31 cellular contexts compared by ENCODE assay signal in the genomic region with DNA sequence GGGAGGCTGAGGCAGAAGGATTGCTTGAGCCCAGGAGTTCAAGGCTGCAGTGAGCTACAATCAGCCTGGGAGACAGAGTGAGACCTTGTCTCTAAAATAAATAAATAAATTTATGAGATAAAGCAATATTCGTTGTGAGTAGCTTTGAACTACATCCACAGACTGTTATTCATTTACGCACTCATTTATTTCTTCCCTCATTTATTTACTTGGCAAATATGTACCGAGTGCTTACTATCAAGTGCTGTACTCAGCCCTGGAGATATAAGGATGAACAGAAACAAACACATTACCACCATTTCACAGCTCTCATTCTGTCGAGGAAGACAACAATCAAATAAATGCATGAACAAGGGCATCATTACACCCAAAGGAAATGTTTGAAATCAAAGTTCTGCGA. TPM values are rescaled to one million over a fixed set of nuclear protein-coding genes. Genes with fewer than 3 reads are reported as not detected.
"Had no signal": no experiment of that assay in that cellular context is flagged by ENCODE, and none has a peak within 500 bp of the region (broad histone marks: within the 10 kb centered on the region; RNA-seq: fewer than 3 reads in every experiment).

No MANE protein-coding gene starts in this region.

- DNase-seq: colonic mucosa; cortex of kidney; effector CD8-positive, alpha-beta T cell; effector memory CD8-positive, alpha-beta T cell; endodermal cell; erythroblast; esophagus squamous epithelium; foreskin fibroblast; foreskin melanocyte; gastrocnemius medialis; glutamatergic neuron; head of caudate nucleus; heart right ventricle; hippocampal formation; left cardiac atrium; left lung; left ventricle myocardium superior; lower lobe of right lung; mesenchymal stem cell; mucosa of descending colon; naive B cell had no signal

- H3K4me1 ChIP-seq: colonic mucosa, esophagus squamous epithelium, gastrocnemius medialis, heart right ventricle, left lung, lower lobe of right lung had no signal

- H3K36me3 ChIP-seq: colonic mucosa, esophagus squamous epithelium, gastrocnemius medialis, heart right ventricle, left lung, lower lobe of right lung had no signal

- H3K9me3 ChIP-seq: colonic mucosa, esophagus squamous epithelium, gastrocnemius medialis, left lung, lower lobe of right lung, mucosa of descending colon had no signal

- ATAC-seq: effector memory CD8-positive, alpha-beta T cell; esophagus mucosa; gastrocnemius medialis; heart right ventricle; left cardiac atrium; left lung; left ventricle myocardium superior; lower lobe of right lung; mucosa of descending colon had no signal

- H3K4me3 ChIP-seq: colonic mucosa, esophagus squamous epithelium, gastrocnemius medialis, heart right ventricle, left lung, lower lobe of right lung, mucosa of descending colon had no signal

- H3K27me3 ChIP-seq: colonic mucosa, esophagus squamous epithelium had no signal

- H3K27ac ChIP-seq: colonic mucosa, epithelial cell of prostate, esophagus squamous epithelium, gastrocnemius medialis, heart right ventricle, left lung, lower lobe of right lung had no signal

RNA-seq across cellular contexts. Expression of a gene that starts 24.7 kb away (rescaled TPM):
- total RNA-seq: colonic mucosa, dermis microvascular lymphatic vessel endothelial cell, endodermal cell, esophagus mucosa, esophagus squamous epithelium, gastrocnemius medialis, glomerular endothelial cell, heart right ventricle, kidney epithelial cell, left cardiac atrium, left lung, left ventricle myocardium superior, lower leg skin, lower lobe of right lung, lung microvascular endothelial cell, mesenteric fat pad, mesothelial cell of epicardium, mucosa of descending colon, myocyte had no signal

RNA-seq across cellular contexts. Expression of a gene that starts 27.4 kb away (rescaled TPM):
- total RNA-seq: colonic mucosa, dermis microvascular lymphatic vessel endothelial cell, endodermal cell, esophagus mucosa, esophagus squamous epithelium, gastrocnemius medialis, glomerular endothelial cell, heart right ventricle, kidney epithelial cell, left cardiac atrium, left lung, left ventricle myocardium superior, lower leg skin, lower lobe of right lung, lung microvascular endothelial cell, mesenteric fat pad, mesothelial cell of epicardium, mucosa of descending colon, myocyte had no signal

RNA-seq across cellular contexts. Expression of a gene that starts 32.2 kb away (rescaled TPM):
- total RNA-seq: endodermal cell, glomerular endothelial cell, kidney epithelial cell, mesothelial cell of epicardium had no signal

RNA-seq across cellular contexts. Expression of a gene that starts 49.9 kb away (rescaled TPM):
- total RNA-seq: dermis microvascular lymphatic vessel endothelial cell, endodermal cell, esophagus mucosa, esophagus squamous epithelium, gastrocnemius medialis, glomerular endothelial cell, kidney epithelial cell, left cardiac atrium, left lung, left ventricle myocardium superior, lung microvascular endothelial cell, mesothelial cell of epicardium, myocyte had no signal
